In the genomic region with DNA sequence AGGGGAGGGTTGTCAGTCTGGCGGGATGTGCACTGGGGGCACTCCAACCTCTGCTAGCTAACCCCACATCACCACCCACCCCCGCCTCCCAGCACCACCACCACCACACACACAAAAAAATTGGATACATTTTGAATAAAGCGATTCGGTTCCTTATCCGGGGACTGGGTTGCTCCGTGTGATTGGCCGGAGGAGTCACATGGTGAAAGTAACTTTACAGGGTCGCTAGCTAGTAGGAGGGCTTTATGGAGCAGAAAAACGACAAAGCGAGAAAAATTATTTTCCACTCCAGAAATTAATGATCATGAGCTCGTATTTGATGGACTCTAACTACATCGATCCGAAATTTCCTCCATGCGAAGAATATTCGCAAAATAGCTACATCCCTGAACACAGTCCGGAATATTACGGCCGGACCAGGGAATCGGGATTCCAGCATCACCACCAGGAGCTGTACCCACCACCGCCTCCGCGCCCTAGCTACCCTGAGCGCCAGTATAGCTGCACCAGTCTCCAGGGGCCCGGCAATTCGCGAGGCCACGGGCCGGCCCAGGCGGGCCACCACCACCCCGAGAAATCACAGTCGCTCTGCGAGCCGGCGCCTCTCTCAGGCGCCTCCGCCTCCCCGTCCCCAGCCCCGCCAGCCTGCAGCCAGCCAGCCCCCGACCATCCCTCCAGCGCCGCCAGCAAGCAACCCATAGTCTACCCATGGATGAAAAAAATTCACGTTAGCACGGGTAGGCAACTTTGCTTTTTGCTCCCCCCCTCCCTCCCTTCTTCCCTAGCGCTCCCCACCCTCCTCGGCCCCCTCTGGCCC, we compare ENCODE assay signal across 9 cellular contexts. TPM values are rescaled to one million over a fixed set of nuclear protein-coding genes. Genes with fewer than 3 reads are reported as not detected.
DNase-seq lines count a peak whose midpoint lies in the region; ATAC-seq and TF ChIP-seq lines count a peak whose summit lies in the region.
"Had no signal": no experiment of that assay in that cellular context is flagged by ENCODE, and none has a peak within 500 bp of the region (broad histone marks: within the 10 kb centered on the region; RNA-seq: fewer than 3 reads in every experiment).

Gene HOXC4 (plus strand): TSS at position 211 of the 817 bp plus-strand sequence. CDS start 88 bp downstream, at position 299.

- H3K4me3 ChIP-seq in heart right ventricle (peak within 1 kb of the TSS; percentile 14 to 52 (median 39)), sigmoid colon (peak within 1 kb of the TSS; percentile 40 to 61 (median 52))

- TF ChIP-seq POLR2A in sigmoid colon (IDR thresholded peaks at IDR 0.05), result no peak

- ATAC-seq in HG02798 (IDR thresholded peaks at IDR 0.05; ENCODE audit: poor library complexity, unreplicated experiment) (peak; percentile 57), T-helper 17 cell (peak; percentile 39), heart right ventricle (peak in 4 of 8 donors; percentile 47 to 67 (median 53))

- 3% methylated on average over 45 of the region's 45 CpGs for WGBS in heart right ventricle, 2 donors
- 4 to 12% methylated on average over 45 of the region's 45 CpGs for whole genome bisulfite sequencing in sigmoid colon, 2 donors

- peaks cover 95% of the 10 kb centered on the region for H3K27me3 Mint-ChIP-seq in T-helper 17 cell

- peaks cover 0 to 16% (median 4%) of the 10 kb centered on the region in 9 donors for H3K4me1 ChIP-seq in heart right ventricle
- peaks cover 0 to 41% (median 35%) of the 10 kb centered on the region in 4 donors for H3K4me1 ChIP-seq in sigmoid colon

- H3K36me3 ChIP-seq in heart right ventricle, result no peaks in the 10 kb centered on the region
- no peaks in the 10 kb centered on the region for H3K36me3 ChIP-seq in sigmoid colon

- intact Hi-C loops in heart right ventricle (cut with DNase I), result no loop called here
- intact Hi-C loops in sigmoid colon (cut with DNase I), result loop anchor here (2.0 to 5.0 kb wide), 3 partner anchors 25 to 138 kb away; no protein-coding TSS in a partner anchor

- no peaks in the 10 kb centered on the region for H3K9me3 ChIP-seq in T-helper 17 cell (ENCODE audit: control insufficient read depth, low read length, poor library complexity, severe bottlenecking)
- H3K9me3 ChIP-seq in heart right ventricle, result no peaks in the 10 kb centered on the region
- H3K9me3 ChIP-seq in sigmoid colon, result no peaks in the 10 kb centered on the region

- peak within 1 kb of the TSS; percentile 75 for H3K4me3 Mint-ChIP-seq in T-helper 17 cell

- TF ChIP-seq CTCF in heart right ventricle (IDR thresholded peaks at IDR 0.05), result no peak
- no peak for TF ChIP-seq CTCF in sigmoid colon (IDR thresholded peaks at IDR 0.05)

- peak; percentile 26 for DNase-seq in DMS53 (lab: John Stamatoyannopoulos, UW)
- DNase-seq in DMS53 treated with DMSO at 0.1 percent for 48 hours (lab: John Stamatoyannopoulos, UW; ENCODE audit: unreplicated experiment), result no peak
- DNase-seq in T-helper 17 cell, result no peak
- DNase-seq in heart right ventricle, result no peak
- no peak for DNase-seq in sigmoid colon
- no peak for DNase-seq in stimulated activated CD4-positive, alpha-beta T cell treated with anti-CD3 and anti-CD28 coated beads, Interleukin-1b, Interleukin-23, amount 100 ng/mL, for 48 hours
- DNase-seq in dermis blood vessel endothelial cell, result no peak

- no peak for TF ChIP-seq EP300 in sigmoid colon (IDR thresholded peaks at IDR 0.05)

- H3K27ac ChIP-seq in heart right ventricle (peak within 1 kb of the TSS in 1 of 10 donors; percentile 61), sigmoid colon (peak within 1 kb of the TSS; percentile 58 to 69 (median 62))
- H3K27ac ChIP-seq: 22Rv1 had no signal

- peaks cover 9% of the 10 kb centered on the region for H3K36me3 Mint-ChIP-seq in T-helper 17 cell (ENCODE audit: low read depth)

- no peak within 1 kb of the TSS for H3K27ac Mint-ChIP-seq in T-helper 17 cell

- H3K4me1 Mint-ChIP-seq in T-helper 17 cell, result peaks cover 24% of the 10 kb centered on the region

- peaks cover 13 to 98% (median 96%) of the 10 kb centered on the region in 7 donors for H3K27me3 ChIP-seq in heart right ventricle
- H3K27me3 ChIP-seq in sigmoid colon, result peaks cover 30 to 74% (median 58%) of the 10 kb centered on the region in 3 donors

RNA-seq across cellular contexts. Expression of gene HOXC4, which starts in this region (rescaled TPM):
- total RNA-seq in T-helper 17 cell (not detected), heart right ventricle (under 1 TPM in 3 of 10 donors, not detected in 7; 0.21 to 0.22 (median 0.21) TPM), sigmoid colon (1 to 10 TPM in 1 of 4 donors, under 1 TPM in 2, not detected in 1; 0.66 to 1.2 (median 0.71) TPM), dermis blood vessel endothelial cell (not detected in 2 replicates)
- polyA plus RNA-seq in heart right ventricle (under 1 TPM in 1 of 2 donors, not detected in 1; 0.03 TPM), sigmoid colon (under 1 TPM in 1 of 3 donors, not detected in 2; 0.38 TPM)

Comparison
In these comparisons a context has a peak if more than half of its experiments do, and no peak if none do; other contexts are left out.
1. Peak in ATAC-seq in T-helper 17 cell; RNA of the gene not detected or under 1 TPM.